ENCODE assay signal across 8 cellular contexts in the genomic region with DNA sequence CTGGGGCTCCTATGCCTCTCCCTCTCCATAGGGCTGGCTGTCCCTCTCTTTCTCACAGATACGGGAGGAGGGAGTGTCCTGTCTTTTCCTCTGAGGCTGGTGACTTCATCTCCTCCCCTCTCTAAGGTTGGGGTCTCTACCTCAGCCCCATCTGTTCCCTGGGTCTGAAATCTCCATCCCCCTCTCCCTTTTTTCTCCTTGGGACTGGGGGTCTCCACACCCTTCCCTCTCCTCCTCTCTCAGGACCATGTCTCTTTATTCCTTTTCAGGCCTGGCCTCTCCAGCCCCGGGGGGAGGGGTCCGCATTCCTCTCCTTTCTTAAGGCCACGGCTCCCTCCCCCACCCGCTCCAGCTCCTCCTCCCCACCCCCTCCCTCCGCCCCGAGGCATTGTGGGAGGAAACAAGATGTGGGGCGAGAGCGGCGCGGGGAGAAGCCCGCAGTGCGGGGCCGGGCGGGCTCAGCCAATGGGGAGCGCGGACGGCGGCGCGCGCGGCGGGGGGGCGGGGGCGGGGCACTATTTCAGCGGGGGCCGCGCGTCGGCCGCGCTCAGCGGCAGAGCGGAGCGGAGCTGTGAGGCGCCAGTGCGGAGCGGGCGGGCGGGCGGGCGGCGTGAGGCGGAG. TPM values are rescaled to one million over a fixed set of nuclear protein-coding genes. Genes with fewer than 3 reads are reported as not detected.
DNase-seq lines count a peak whose midpoint lies in the region; ATAC-seq and TF ChIP-seq lines count a peak whose summit lies in the region.

A gene (plus strand): TSS at position 550 of the 621 bp plus-strand sequence. CDS start 3,672 bp downstream, outside the sequence.

- no peak for TF ChIP-seq CTCF in BE2C (IDR thresholded peaks at IDR 0.05; ENCODE audit: low read depth, low read length)
- TF ChIP-seq CTCF in liver (IDR thresholded peaks at IDR 0.05; ENCODE audit: low read depth, low read length, missing input control) = no peak

- H3K27me3 ChIP-seq in BE2C (no peaks in the 10 kb centered on the region), liver (ENCODE audit: control insufficient read depth in 4 of 4, insufficient read depth in 4 of 4, low read length in 3 of 4) (no peaks in the 10 kb centered on the region)

- peak; percentile 68 for ATAC-seq in GM19328 (IDR thresholded peaks at IDR 0.05; ENCODE audit: unreplicated experiment)
- ATAC-seq in HG03520 (IDR thresholded peaks at IDR 0.05; ENCODE audit: unreplicated experiment) = peak; percentile 51

- WGBS in liver = 2% methylated on average over 45 of the region's 45 CpGs

- H3K4me3 ChIP-seq in BE2C (ENCODE audit: low read depth, low read length) (peak within 1 kb of the TSS; percentile 93), liver (ENCODE audit: low read depth in 1 of 3, low read length in 3 of 3) (peak within 1 kb of the TSS; percentile 79 to 97 (median 83))

- no peak for TF ChIP-seq RAD21 in liver (IDR thresholded peaks at IDR 0.05)

- DNase-seq in BE2C (peak; percentile 97), NCI-H748 (lab: John Stamatoyannopoulos, UW; ENCODE audit: unreplicated experiment) (peak; percentile 94), dermis microvascular lymphatic vessel endothelial cell (ENCODE audit: low read depth in 2 of 2) (peak; percentile 41 to 87)
- DNase-seq in activated CD4-positive, alpha-beta T cell treated with anti-CD3 and anti-CD28 coated beads, Interleukin-2, amount 50 U/mL, for 48 hours = peak; percentile 93
- peak; percentile 91 for DNase-seq in stimulated activated CD4-positive, alpha-beta T cell treated with anti-CD3 and anti-CD28 coated beads, Interleukin-4, amount 100 ng/mL, for 1 hour

- H3K4me1 ChIP-seq in BE2C = peaks cover 5% of the 10 kb centered on the region
- H3K4me1 ChIP-seq in liver (ENCODE audit: control insufficient read depth in 4 of 4, insufficient read depth in 4 of 4, low read length in 3 of 4) = peaks cover 4 to 32% (median 25%) of the 10 kb centered on the region in 4 donors

- peak within 1 kb of the TSS; percentile 78 to 81 for H3K9ac ChIP-seq in liver (ENCODE audit: low read depth in 1 of 2, low read length in 2 of 2)

- H3K36me3 ChIP-seq in BE2C (peaks cover 34% of the 10 kb centered on the region), liver (ENCODE audit: control insufficient read depth in 4 of 4, insufficient read depth in 3 of 4, low read depth in 1 of 4, low read length in 3 of 4) (peaks cover 2 to 11% (median 5%) of the 10 kb centered on the region in 4 donors)

- H3K27ac ChIP-seq in liver (ENCODE audit: low read depth in 1 of 2, low read length in 2 of 2) = peak within 1 kb of the TSS; percentile 94 to 95

- H3K9me3 ChIP-seq in BE2C = no peaks in the 10 kb centered on the region
- no peaks in the 10 kb centered on the region for H3K9me3 ChIP-seq in liver (ENCODE audit: control insufficient read depth in 4 of 4, low read length in 3 of 4)

TF ChIP-seq in liver, 16 proteins besides CTCF, POLR2A, EP300 and RAD21:
- TF ChIP-seq, protein P1, sequence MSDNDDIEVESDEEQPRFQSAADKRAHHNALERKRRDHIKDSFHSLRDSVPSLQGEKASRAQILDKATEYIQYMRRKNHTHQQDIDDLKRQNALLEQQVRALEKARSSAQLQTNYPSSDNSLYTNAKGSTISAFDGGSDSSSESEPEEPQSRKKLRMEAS (IDR thresholded peaks at IDR 0.05) = no peak
- no peak for TF ChIP-seq GABPA (IDR thresholded peaks at IDR 0.05 in 1 of 2, conservative IDR thresholded peaks at IDR 0.05 in 1 of 2)
- TF ChIP-seq, protein P2, sequence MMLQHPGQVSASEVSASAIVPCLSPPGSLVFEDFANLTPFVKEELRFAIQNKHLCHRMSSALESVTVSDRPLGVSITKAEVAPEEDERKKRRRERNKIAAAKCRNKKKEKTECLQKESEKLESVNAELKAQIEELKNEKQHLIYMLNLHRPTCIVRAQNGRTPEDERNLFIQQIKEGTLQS (IDR thresholded peaks at IDR 0.05) = no peak
- TF ChIP-seq FOXA2 (IDR thresholded peaks at IDR 0.05) = no peak
- TF ChIP-seq NR2F2 (IDR thresholded peaks at IDR 0.05) = no peak
- TF ChIP-seq HNF4A (conservative IDR thresholded peaks at IDR 0.05) = no peak
- TF ChIP-seq, protein P3, sequence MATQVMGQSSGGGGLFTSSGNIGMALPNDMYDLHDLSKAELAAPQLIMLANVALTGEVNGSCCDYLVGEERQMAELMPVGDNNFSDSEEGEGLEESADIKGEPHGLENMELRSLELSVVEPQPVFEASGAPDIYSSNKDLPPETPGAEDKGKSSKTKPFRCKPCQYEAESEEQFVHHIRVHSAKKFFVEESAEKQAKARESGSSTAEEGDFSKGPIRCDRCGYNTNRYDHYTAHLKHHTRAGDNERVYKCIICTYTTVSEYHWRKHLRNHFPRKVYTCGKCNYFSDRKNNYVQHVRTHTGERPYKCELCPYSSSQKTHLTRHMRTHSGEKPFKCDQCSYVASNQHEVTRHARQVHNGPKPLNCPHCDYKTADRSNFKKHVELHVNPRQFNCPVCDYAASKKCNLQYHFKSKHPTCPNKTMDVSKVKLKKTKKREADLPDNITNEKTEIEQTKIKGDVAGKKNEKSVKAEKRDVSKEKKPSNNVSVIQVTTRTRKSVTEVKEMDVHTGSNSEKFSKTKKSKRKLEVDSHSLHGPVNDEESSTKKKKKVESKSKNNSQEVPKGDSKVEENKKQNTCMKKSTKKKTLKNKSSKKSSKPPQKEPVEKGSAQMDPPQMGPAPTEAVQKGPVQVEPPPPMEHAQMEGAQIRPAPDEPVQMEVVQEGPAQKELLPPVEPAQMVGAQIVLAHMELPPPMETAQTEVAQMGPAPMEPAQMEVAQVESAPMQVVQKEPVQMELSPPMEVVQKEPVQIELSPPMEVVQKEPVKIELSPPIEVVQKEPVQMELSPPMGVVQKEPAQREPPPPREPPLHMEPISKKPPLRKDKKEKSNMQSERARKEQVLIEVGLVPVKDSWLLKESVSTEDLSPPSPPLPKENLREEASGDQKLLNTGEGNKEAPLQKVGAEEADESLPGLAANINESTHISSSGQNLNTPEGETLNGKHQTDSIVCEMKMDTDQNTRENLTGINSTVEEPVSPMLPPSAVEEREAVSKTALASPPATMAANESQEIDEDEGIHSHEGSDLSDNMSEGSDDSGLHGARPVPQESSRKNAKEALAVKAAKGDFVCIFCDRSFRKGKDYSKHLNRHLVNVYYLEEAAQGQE (IDR thresholded peaks at IDR 0.05) = no peak
- TF ChIP-seq FOXA1 (IDR thresholded peaks at IDR 0.05) = no peak
- no peak for TF ChIP-seq EGR1 (IDR thresholded peaks at IDR 0.05; ENCODE audit: low read depth in 2 of 2)
- no peak for TF ChIP-seq JUND (IDR thresholded peaks at IDR 0.05)
- TF ChIP-seq, protein P4, sequence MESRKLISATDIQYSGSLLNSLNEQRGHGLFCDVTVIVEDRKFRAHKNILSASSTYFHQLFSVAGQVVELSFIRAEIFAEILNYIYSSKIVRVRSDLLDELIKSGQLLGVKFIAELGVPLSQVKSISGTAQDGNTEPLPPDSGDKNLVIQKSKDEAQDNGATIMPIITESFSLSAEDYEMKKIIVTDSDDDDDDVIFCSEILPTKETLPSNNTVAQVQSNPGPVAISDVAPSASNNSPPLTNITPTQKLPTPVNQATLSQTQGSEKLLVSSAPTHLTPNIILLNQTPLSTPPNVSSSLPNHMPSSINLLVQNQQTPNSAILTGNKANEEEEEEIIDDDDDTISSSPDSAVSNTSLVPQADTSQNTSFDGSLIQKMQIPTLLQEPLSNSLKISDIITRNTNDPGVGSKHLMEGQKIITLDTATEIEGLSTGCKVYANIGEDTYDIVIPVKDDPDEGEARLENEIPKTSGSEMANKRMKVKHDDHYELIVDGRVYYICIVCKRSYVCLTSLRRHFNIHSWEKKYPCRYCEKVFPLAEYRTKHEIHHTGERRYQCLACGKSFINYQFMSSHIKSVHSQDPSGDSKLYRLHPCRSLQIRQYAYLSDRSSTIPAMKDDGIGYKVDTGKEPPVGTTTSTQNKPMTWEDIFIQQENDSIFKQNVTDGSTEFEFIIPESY (IDR thresholded peaks at IDR 0.05) = no peak
- no peak for TF ChIP-seq SP1 (IDR thresholded peaks at IDR 0.05)
- TF ChIP-seq TAF1 (conservative IDR thresholded peaks at IDR 0.05) = no peak
- TF ChIP-seq HNF4G (IDR thresholded peaks at IDR 0.05) = no peak
- TF ChIP-seq RXRA (IDR thresholded peaks at IDR 0.05) = no peak
- no peak for TF ChIP-seq YY1 (IDR thresholded peaks at IDR 0.05)

RNA-seq across cellular contexts. Expression of the gene that starts here (rescaled TPM):
- polyA plus RNA-seq in BE2C (2012; ENCODE audit: insufficient read depth, insufficient read length, low read depth) = 46.9 TPM
- total RNA-seq in dermis microvascular lymphatic vessel endothelial cell = 10.1 and 10.9 TPM in 2 replicates
- total RNA-seq in liver = 10 to 100 TPM; 11.3 to 16.9 TPM
- polyA plus RNA-seq in liver = 10 to 100 TPM in 1 of 2 donors, 1 to 10 TPM in 1; 3.2 to 22.1 TPM

Comparison
In these comparisons a context has a peak if more than half of its experiments do, and no peak if none do; other contexts are left out.
1. Peak in every context shown above with its lines: DNase-seq, ATAC-seq, H3K4me3 ChIP-seq and H3K27ac ChIP-seq.